Comparison of ENCODE assay signal across 7 cellular contexts in the genomic region with DNA sequence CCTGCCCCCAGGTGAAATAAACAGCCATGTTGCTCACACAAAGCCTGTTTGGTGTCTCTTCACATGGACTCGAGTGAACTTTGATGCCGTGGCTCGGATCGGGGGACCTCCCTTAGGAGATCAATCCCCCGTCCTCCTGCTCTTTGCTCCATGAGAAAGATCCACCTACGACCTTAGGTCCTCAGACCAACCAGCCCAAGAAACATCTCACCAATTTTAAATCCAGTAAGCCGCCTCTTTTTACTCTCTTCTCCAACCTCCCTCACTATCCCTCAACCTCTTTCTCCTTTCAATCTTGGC.
DNase-seq lines count a peak whose midpoint lies in the region; TF ChIP-seq lines count a peak whose summit lies in the region.
"Not testable (repeated sequence)": the region's sequence is repeated elsewhere in the genome, so short reads cannot be mapped to it uniquely, and the experiment has no call there.

No MANE protein-coding gene starts in this region.

- H2AFZ ChIP-seq in neural progenitor cell (replicated peaks): not testable (repeated sequence)

- H4K20me1 ChIP-seq in neural progenitor cell (ENCODE audit: low read depth): not testable (repeated sequence)

- H3K4me1 Mint-ChIP-seq in Calu3 (ENCODE audit: low read depth, unreplicated experiment): peaks cover 40% of the 10 kb centered on the region
- peaks cover 33% of the 10 kb centered on the region for H3K4me1 Mint-ChIP-seq in endothelial cell (ENCODE audit: unreplicated experiment)
- peaks cover 14% of the 10 kb centered on the region for H3K4me1 Mint-ChIP-seq in neural progenitor cell

- BruUV-seq in Calu3 (replicated peaks; lab: Mats Ljungman, UMichigan): not testable (repeated sequence)

- H3K9me3 Mint-ChIP-seq in Calu3 (ENCODE audit: low read depth, unreplicated experiment); endothelial cell (ENCODE audit: unreplicated experiment); neural progenitor cell: not testable (repeated sequence)

- H3K4me2 ChIP-seq in neural progenitor cell: not testable (repeated sequence)

- not testable (repeated sequence) for H3K27me3 ChIP-seq in NT2/D1 (ENCODE audit: insufficient read depth, insufficient read length); SJSA1 (replicated peaks); iPS-15b (ENCODE audit: control insufficient read depth, insufficient read depth, low read length); neural progenitor cell

- not testable (repeated sequence) for H3K27me3 Mint-ChIP-seq in Calu3 (ENCODE audit: unreplicated experiment); endothelial cell (ENCODE audit: unreplicated experiment); neural progenitor cell (ENCODE audit: insufficient read depth, low read depth)

- peak overlapping the region; percentile 98 for H3K27ac ChIP-seq in SJSA1
- not testable (repeated sequence) for H3K27ac ChIP-seq in neural progenitor cell

- peak overlapping the region; percentile 8 for H3K4me3 ChIP-seq in NT2/D1 (ENCODE audit: insufficient read length, low read depth)
- peak overlapping the region; percentile 42 for H3K4me3 ChIP-seq in SJSA1
- not testable (repeated sequence) for H3K4me3 ChIP-seq in iPS-15b (ENCODE audit: low read depth, low read length); neural progenitor cell

- peak overlapping the region; percentile 70 for H3K9ac ChIP-seq in NT2/D1 (ENCODE audit: insufficient read length, low read depth)
- peak overlapping the region; percentile 47 for H3K9ac ChIP-seq in iPS-15b (ENCODE audit: low read depth, low read length)
- not testable (repeated sequence) for H3K9ac ChIP-seq in neural progenitor cell

- CTCF ChIA-PET in Calu3 (lab: Charles Lee): not testable (repeated sequence)

- not testable (repeated sequence) for H3K4me3 Mint-ChIP-seq in Calu3 (ENCODE audit: low read depth, unreplicated experiment); neural progenitor cell
- peak overlapping the region; percentile 1 for H3K4me3 Mint-ChIP-seq in endothelial cell (ENCODE audit: unreplicated experiment)

- H3K79me2 ChIP-seq in neural progenitor cell (ENCODE audit: low read depth): not testable (repeated sequence)

- not testable (repeated sequence) for H3K36me3 Mint-ChIP-seq in Calu3 (ENCODE audit: insufficient read depth, unreplicated experiment); endothelial cell (ENCODE audit: low read depth, unreplicated experiment); neural progenitor cell

- not testable (repeated sequence) for H3K9me3 ChIP-seq in NT2/D1 (ENCODE audit: insufficient read depth, low read length); SJSA1 (replicated peaks); iPS-15b (ENCODE audit: control insufficient read depth, insufficient read depth, low read length); neural progenitor cell (ENCODE audit: low read depth)

- H3K4me1 ChIP-seq in NT2/D1 (ENCODE audit: insufficient read depth, insufficient read length); iPS-15b (ENCODE audit: control insufficient read depth, insufficient read depth, low read length): not testable (repeated sequence)
- peaks cover 38% of the 10 kb centered on the region for H3K4me1 ChIP-seq in SJSA1 (replicated peaks)
- peaks cover 11% of the 10 kb centered on the region for H3K4me1 ChIP-seq in neural progenitor cell

- not testable (repeated sequence) for DNase-seq in Calu3; NT2/D1 (ENCODE audit: low read depth, low spot score); endothelial cell (ENCODE audit: low spot score); neural progenitor cell (ENCODE audit: low spot score)
- DNase-seq in HT-29 (ENCODE audit: low spot score) (peak; percentile 32), SJSA1 (ENCODE audit: low read depth in 1 of 2, low spot score in 2 of 2) (peak; percentile 91 to 92)

- intact Hi-C loops in Calu3 (cut with micrococcal nuclease; ENCODE audit: unreplicated experiment): not testable (repeated sequence)

- H3K27ac Mint-ChIP-seq in Calu3 (ENCODE audit: unreplicated experiment): peak overlapping the region; percentile 67
- peak overlapping the region; percentile 48 for H3K27ac Mint-ChIP-seq in endothelial cell (ENCODE audit: unreplicated experiment)
- H3K27ac Mint-ChIP-seq in neural progenitor cell: peak overlapping the region; percentile 55

- H3F3A ChIP-seq in neural progenitor cell (ENCODE audit: low read depth): peaks cover 12% of the 10 kb centered on the region

- not testable (repeated sequence) for H3K36me3 ChIP-seq in NT2/D1 (ENCODE audit: insufficient read depth, insufficient read length, low read length); iPS-15b (ENCODE audit: control insufficient read depth, insufficient read depth, low read length); neural progenitor cell
- peaks cover 35% of the 10 kb centered on the region for H3K36me3 ChIP-seq in SJSA1

- not testable (repeated sequence) for TF ChIP-seq CTCF in Calu3 (IDR thresholded peaks at IDR 0.05; ENCODE audit: unreplicated experiment); endothelial cell (IDR thresholded peaks at IDR 0.05; ENCODE audit: unreplicated experiment); neural progenitor cell (IDR thresholded peaks at IDR 0.05)
